In genomic region chr2:101474752-101475384, GRCh38 we compare ENCODE assay signal across 8 cellular contexts. TPM values are rescaled to one million over a fixed set of nuclear protein-coding genes. Genes with fewer than 3 reads are reported as not detected.
DNase-seq lines count a peak whose midpoint lies in the region; ATAC-seq and TF ChIP-seq lines count a peak whose summit lies in the region.

Gene RFX8 (minus strand): TSS chr2:101475112. CDS start chr2:101466848, 8,264 bp downstream.

- DNase-seq in AG09309 (ENCODE audit: low read depth) (peak; percentile 93), MV-4-11 (lab: John Stamatoyannopoulos, UW) (peak; percentile 99), activated T-helper 1 cell treated with Interleukin-2 at 50 U/mL for 16 hours (ENCODE audit: low read depth) (peak; percentile 9), glutamatergic neuron (no peak), sigmoid colon (no peak), NCI-H1436 treated with DMSO at 0.1 percent for 48 hours (lab: John Stamatoyannopoulos, UW) (no peak), NCI-H1436 (lab: John Stamatoyannopoulos, UW) (no peak)

- H3K27me3 Mint-ChIP-seq in glutamatergic neuron (ENCODE audit: unreplicated experiment), result peaks cover 7% of the 10 kb centered on the region

- peak within 1 kb of the TSS; percentile 74 for H3K4me3 ChIP-seq in AG09309 (ENCODE audit: control insufficient read depth, low read depth, low read length)
- peak within 1 kb of the TSS; percentile 34 to 71 (median 60) for H3K4me3 ChIP-seq in sigmoid colon

- peak within 1 kb of the TSS; percentile 66 for H3K4me3 Mint-ChIP-seq in glutamatergic neuron (ENCODE audit: unreplicated experiment)

- H3K9me3 Mint-ChIP-seq in glutamatergic neuron (ENCODE audit: unreplicated experiment), result peaks cover 5% of the 10 kb centered on the region

- H3K9me3 ChIP-seq in sigmoid colon, result no peaks in the 10 kb centered on the region

- no peak for TF ChIP-seq POLR2A in sigmoid colon (IDR thresholded peaks at IDR 0.05)

- intact Hi-C loops in sigmoid colon (cut with DNase I), result no loop called here

- WGBS in sigmoid colon, 2 donors, result 28 to 55% methylated on average over 18 of the region's 18 CpGs

- no peak within 1 kb of the TSS for H3K27ac Mint-ChIP-seq in glutamatergic neuron (ENCODE audit: unreplicated experiment)

- H3K36me3 ChIP-seq in sigmoid colon, result no peaks in the 10 kb centered on the region

- TF ChIP-seq CTCF in AG09309 (IDR thresholded peaks at IDR 0.05; ENCODE audit: control insufficient read depth, insufficient read depth, low read depth, low read length, missing control alignments) (no peak), glutamatergic neuron (IDR thresholded peaks at IDR 0.05; ENCODE audit: partially characterized antibody, unreplicated experiment) (no peak), sigmoid colon (IDR thresholded peaks at IDR 0.05) (no peak)

- H3K36me3 Mint-ChIP-seq in glutamatergic neuron (ENCODE audit: unreplicated experiment), result no peaks in the 10 kb centered on the region

- H3K27ac ChIP-seq in sigmoid colon, result peak within 1 kb of the TSS; percentile 50 to 70 (median 59)

- H3K4me1 ChIP-seq in sigmoid colon, result peaks cover 0 to 30% (median 20%) of the 10 kb centered on the region in 4 donors

- no peaks in the 10 kb centered on the region for H3K27me3 ChIP-seq in sigmoid colon

- ATAC-seq in HG03432 (IDR thresholded peaks at IDR 0.05; ENCODE audit: unreplicated experiment), result no peak

- H3K4me1 Mint-ChIP-seq in glutamatergic neuron (ENCODE audit: low read depth, unreplicated experiment), result peaks cover 21% of the 10 kb centered on the region

- TF ChIP-seq EP300 in sigmoid colon (IDR thresholded peaks at IDR 0.05), result no peak

RNA-seq across cellular contexts. Expression of gene RFX8, which starts in this region (rescaled TPM):
- 1.0 TPM for total RNA-seq in glutamatergic neuron (ENCODE audit: unreplicated experiment)
- under 1 TPM in 1 of 4 donors, not detected in 3; 0.83 TPM for total RNA-seq in sigmoid colon
- polyA plus RNA-seq in sigmoid colon, result under 1 TPM in 1 of 3 donors, not detected in 2; 0.12 TPM

Comparison
In these comparisons a context has a peak if more than half of its experiments do, and no peak if none do; other contexts are left out.
1. DNase-seq: peak in AG09309 (single experiment), MV-4-11 (single experiment) and activated T-helper 1 cell treated with Interleukin-2 at 50 U/mL for 16 hours (single experiment); none in glutamatergic neuron (single experiment), sigmoid colon (single experiment), NCI-H1436 treated with DMSO at 0.1 percent for 48 hours (single experiment) and NCI-H1436 (single experiment).